Comparison of ENCODE assay signal across 11 cellular contexts in genomic region chr13:24215732-24216131, GRCh38. TPM values are rescaled to one million over a fixed set of nuclear protein-coding genes. Genes with fewer than 3 reads are reported as not detected.
DNase-seq lines count a peak whose midpoint lies in the region; ATAC-seq, FAIRE-seq and TF ChIP-seq lines count a peak whose summit lies in the region.
"Had no signal": no experiment of that assay in that cellular context is flagged by ENCODE, and none has a peak within 500 bp of the region (broad histone marks: within the 10 kb centered on the region; RNA-seq: fewer than 3 reads in every experiment).

No MANE protein-coding gene starts in this region.

- WGBS in aorta, 2 donors = 8 to 18% methylated on average over 2 of the region's 2 CpGs

- H3K9me3 ChIP-seq in endothelial cell of umbilical vein (replicated peaks; ENCODE audit: control insufficient read depth, insufficient read depth, low read length) (no peaks in the 10 kb centered on the region), aorta (ENCODE audit: control insufficient read depth, low read length) (no peaks in the 10 kb centered on the region), ascending aorta (no peaks in the 10 kb centered on the region)

- H3K36me3 ChIP-seq in endothelial cell of umbilical vein (ENCODE audit: control insufficient read depth in 2 of 2, extremely low read depth in 1 of 2, insufficient read depth in 2 of 2, low read length in 2 of 2) (no peaks in the 10 kb centered on the region), aorta (ENCODE audit: control insufficient read depth in 1 of 2, insufficient read depth in 2 of 2, low read length in 1 of 2) (no peaks in the 10 kb centered on the region), ascending aorta (no peaks in the 10 kb centered on the region)

- no peaks in the 10 kb centered on the region for H3K9me1 ChIP-seq in endothelial cell of umbilical vein (replicated peaks; ENCODE audit: control insufficient read depth, extremely low read depth, insufficient read depth, low read length)

- peaks cover 26 to 37% of the 10 kb centered on the region in 2 donors for H3K4me1 Mint-ChIP-seq in immature natural killer cell

- intact Hi-C loops in Right ventricle myocardium inferior (cut with DNase I) = loop anchor here (2.0 kb wide), 1 partner anchor 55 kb away; the partner anchor contains the start of gene SPATA13
- intact Hi-C loops in cardiac septum (cut with DNase I) = loop anchor here (5.0 kb wide), 1 partner anchor 53 kb away; the partner anchor contains the start of gene SPATA13
- intact Hi-C loops in endothelial cell of umbilical vein (cut with micrococcal nuclease) = loop anchor here (1.0 kb wide), 1 partner anchor 162 kb away; no protein-coding TSS in a partner anchor
- intact Hi-C loops in aorta (cut with DNase I) = loop anchor here in 1 of 2 donors (10.0 kb wide), 1 partner anchor 161 kb away; no protein-coding TSS in a partner anchor
- intact Hi-C loops in ascending aorta (cut with DNase I) = loop anchor here (5.0 kb wide), 1 partner anchor 53 kb away; the partner anchor contains the start of gene SPATA13

- no peak overlapping the region for H3K27ac Mint-ChIP-seq in immature natural killer cell
- H3K27ac Mint-ChIP-seq: nephron progenitor cell had no signal

- H3K4me3 ChIP-seq in endothelial cell of umbilical vein (replicated peaks in 1 of 3; ENCODE audit: insufficient read depth in 1 of 3, low read depth in 1 of 3, low read length in 3 of 3) (no peak overlapping the region), aorta (ENCODE audit: low read length in 2 of 2) (no peak overlapping the region), ascending aorta (no peak overlapping the region)

- H3K4me1 ChIP-seq in endothelial cell of umbilical vein (ENCODE audit: control insufficient read depth, extremely low read depth, insufficient read depth, low read length) (peaks cover 10% of the 10 kb centered on the region), aorta (ENCODE audit: control insufficient read depth in 1 of 2, insufficient read depth in 2 of 2, low read length in 2 of 2) (no peaks in the 10 kb centered on the region), ascending aorta (peaks cover 0 to 3% of the 10 kb centered on the region in 2 donors)

- dilution Hi-C loops in endothelial cell of umbilical vein (cut with MboI; ENCODE audit: extremely low pct_ligation_motif_present, low sequenced_read_pairs) = no loop called here

- H3K27me3 Mint-ChIP-seq in immature natural killer cell (ENCODE audit: low read depth in 3 of 3) = peaks cover 4 to 6% (median 4%) of the 10 kb centered on the region in 3 donors

- TF ChIP-seq CTCF in endothelial cell of umbilical vein (IDR thresholded peaks at IDR 0.05; ENCODE audit: extremely low read depth in 1 of 2, insufficient read depth in 1 of 2, low read depth in 1 of 2, low read length in 2 of 2) = no peak
- TF ChIP-seq CTCF in ascending aorta (IDR thresholded peaks at IDR 0.05) = no peak

- H3K9me3 Mint-ChIP-seq in immature natural killer cell = no peaks in the 10 kb centered on the region
- H3K9me3 Mint-ChIP-seq: nephron progenitor cell had no signal

- POLR2A ChIA-PET in endothelial cell of umbilical vein (lab: Charles Lee) = no interaction called here

- H3K4me2 ChIP-seq in endothelial cell of umbilical vein (ENCODE audit: insufficient read depth, low read length) = no peak overlapping the region

- ATAC-seq in Right ventricle myocardium inferior (peak; percentile 47), aorta (ENCODE audit: low FRiP score) (peak; percentile 40), GM19463 (IDR thresholded peaks at IDR 0.05; ENCODE audit: unreplicated experiment) (no peak)

- CTCF ChIA-PET in endothelial cell of umbilical vein (lab: Charles Lee) = interaction anchor here (0.7 to 6.4 kb wide), 11 partner anchors 13 to 255 kb away, joined by 3 to 117 read pairs (median 4); partner anchors contain the start of gene SPATA13

- FAIRE-seq in endothelial cell of umbilical vein (lab: Jason Lieb, UNC) = peak; percentile 85
- FAIRE-seq: endometrium had no signal

- peaks cover 3% of the 10 kb centered on the region for H3K79me2 ChIP-seq in endothelial cell of umbilical vein (ENCODE audit: control insufficient read depth, insufficient read depth, low read length)

- no peaks in the 10 kb centered on the region for H3K27me3 ChIP-seq in endothelial cell of umbilical vein (ENCODE audit: control insufficient read depth in 2 of 2, insufficient read depth in 2 of 2, low read length in 2 of 2)
- no peaks in the 10 kb centered on the region for H3K27me3 ChIP-seq in aorta (ENCODE audit: control insufficient read depth in 1 of 2, insufficient read depth in 2 of 2, low read length in 1 of 2)
- no peaks in the 10 kb centered on the region for H3K27me3 ChIP-seq in ascending aorta

- no peak overlapping the region for H3K9ac ChIP-seq in endothelial cell of umbilical vein (replicated peaks; ENCODE audit: extremely low read depth, insufficient read depth, low read length)

- BruUV-seq in endothelial cell of umbilical vein (replicated peaks; lab: Mats Ljungman, UMichigan) = no TSS peak

- no peaks in the 10 kb centered on the region for H4K20me1 ChIP-seq in endothelial cell of umbilical vein (replicated peaks; ENCODE audit: control insufficient read depth, extremely low read depth, insufficient read depth, low read length)

- peak overlapping the region; percentile 26 for H3K27ac ChIP-seq in endothelial cell of umbilical vein (ENCODE audit: insufficient read depth, low read depth, low read length)
- no peak overlapping the region for H3K27ac ChIP-seq in aorta (ENCODE audit: low read depth in 1 of 2, low read length in 2 of 2)
- no peak overlapping the region for H3K27ac ChIP-seq in ascending aorta

- no peak overlapping the region for H2AFZ ChIP-seq in endothelial cell of umbilical vein (ENCODE audit: low read depth, low read length)

- no peaks in the 10 kb centered on the region for H3K36me3 Mint-ChIP-seq in immature natural killer cell

- no peak for DNase-seq in Right ventricle myocardium inferior (ENCODE audit: missing footprints)
- DNase-seq in cardiac septum (ENCODE audit: low spot score) = no peak
- peak; percentile 90 for DNase-seq in endothelial cell of umbilical vein (ENCODE audit: low read depth, low spot score)
- peak; percentile 82 for DNase-seq in medulla oblongata (ENCODE audit: extremely low spot score)
- no peak for DNase-seq in aorta
- no peak for DNase-seq in immature natural killer cell
- DNase-seq in ascending aorta (ENCODE audit: low spot score in 2 of 2) = no peak
- DNase-seq: AML-193, nephron progenitor cell had no signal

- H3K4me3 Mint-ChIP-seq in immature natural killer cell = no peak overlapping the region
- H3K4me3 Mint-ChIP-seq: nephron progenitor cell had no signal

- no peak for TF ChIP-seq POLR2A in endothelial cell of umbilical vein (IDR thresholded peaks at IDR 0.05; ENCODE audit: low read depth, low read length)

TF ChIP-seq in endothelial cell of umbilical vein, 7 proteins besides CTCF, POLR2A, EP300 and RAD21:
- TF ChIP-seq JUN (IDR thresholded peaks at IDR 0.05; ENCODE audit: borderline replicate concordance, insufficient read depth, insufficient read length, low read depth) = peak; percentile 85
- no peak for TF ChIP-seq POLR2AphosphoS5 (IDR thresholded peaks at IDR 0.05; ENCODE audit: insufficient read depth, low read depth, low read length)

RNA-seq across cellular contexts. Expression of gene SPATA13, which starts 55.2 kb away (rescaled TPM):
- 9.9 TPM for total RNA-seq in Right ventricle myocardium inferior
- total RNA-seq in cardiac septum = 8.0 TPM
- total RNA-seq in endothelial cell of umbilical vein = 12.9 and 13.3 TPM in 2 replicates
- 5.3 and 6.6 TPM in 2 replicates for polyA plus RNA-seq in endothelial cell of umbilical vein
- 3.3 and 3.5 TPM in 2 replicates for polyA plus RNA-seq in endothelial cell of umbilical vein (2011; cell fraction: cytosol; rRNA removed)
- 16.3 and 19.5 TPM in 2 replicates for polyA plus RNA-seq in endothelial cell of umbilical vein (2011; cell fraction: nucleus; rRNA removed)
- polyA plus RNA-seq in endothelial cell of umbilical vein (2012) = 7.7 and 7.8 TPM in 2 replicates
- 9.5 and 10.9 TPM in 2 replicates for polyA minus RNA-seq in endothelial cell of umbilical vein
- polyA minus RNA-seq in endothelial cell of umbilical vein (2011; cell fraction: cytosol; rRNA and poly(A)+ RNA removed) = 8.3 TPM
- 9.8 and 17.5 TPM in 2 replicates for polyA minus RNA-seq in endothelial cell of umbilical vein (2011; cell fraction: nucleus; rRNA and poly(A)+ RNA removed)
- 10 to 100 TPM; 10.9 to 18.2 TPM for total RNA-seq in aorta
- polyA plus RNA-seq in aorta = 1 to 10 TPM; 6.1 to 7.1 TPM
- 100 to 1,000 TPM in 1 of 3 donors, 10 to 100 TPM in 2; 19.0 to 112 (median 65.6) TPM for polyA plus RNA-seq in immature natural killer cell
- 38.2 TPM for total RNA-seq in ascending aorta

Comparison
In these comparisons a context has a peak if more than half of its experiments do, and no peak if none do; other contexts are left out.
1. DNase-seq: peak in endothelial cell of umbilical vein (single experiment) and medulla oblongata (single experiment); none in Right ventricle myocardium inferior (single experiment), cardiac septum (single experiment), aorta (0 of 2), immature natural killer cell (0 of 3) and ascending aorta (0 of 2).